ENCODE assay signal across 8 cellular contexts in the genomic region with DNA sequence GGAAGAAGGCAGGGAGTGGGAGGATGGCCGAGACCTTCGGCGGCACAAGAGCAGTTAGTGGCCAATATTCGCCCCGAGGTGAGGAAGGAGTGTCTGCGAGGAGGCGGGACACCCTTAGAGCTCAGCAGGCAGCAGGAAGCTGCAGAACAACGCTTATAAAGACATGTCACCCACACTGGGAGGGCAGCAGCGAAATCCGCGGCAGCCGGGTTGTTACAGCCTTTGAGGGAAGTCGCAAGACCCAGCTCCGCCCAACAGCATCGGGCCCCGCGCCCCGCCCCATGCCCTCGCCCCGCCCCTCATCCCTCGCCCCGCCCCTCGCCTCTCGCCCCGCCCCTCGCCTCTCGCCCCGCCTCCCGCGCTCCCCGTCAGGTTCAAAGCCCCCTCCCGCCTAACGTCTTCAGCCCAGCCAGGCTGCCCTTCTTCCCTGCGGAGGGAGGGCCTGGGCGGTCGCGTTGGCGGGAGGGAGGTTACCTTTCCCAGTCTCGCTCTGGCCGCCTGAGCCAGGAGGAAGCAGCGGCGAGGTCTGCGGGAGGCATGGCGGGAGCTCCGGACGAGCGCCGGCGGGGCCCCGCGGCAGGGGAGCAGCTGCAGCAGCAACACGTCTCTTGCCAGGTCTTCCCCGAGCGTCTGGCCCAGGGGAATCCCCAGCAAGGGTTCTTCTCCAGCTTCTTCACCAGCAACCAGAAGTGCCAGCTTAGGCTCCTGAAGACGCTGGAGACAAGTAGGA. TPM values are rescaled to one million over a fixed set of nuclear protein-coding genes. Genes with fewer than 3 reads are reported as not detected.
DNase-seq lines count a peak whose midpoint lies in the region; ATAC-seq and TF ChIP-seq lines count a peak whose summit lies in the region.

A gene with protein sequence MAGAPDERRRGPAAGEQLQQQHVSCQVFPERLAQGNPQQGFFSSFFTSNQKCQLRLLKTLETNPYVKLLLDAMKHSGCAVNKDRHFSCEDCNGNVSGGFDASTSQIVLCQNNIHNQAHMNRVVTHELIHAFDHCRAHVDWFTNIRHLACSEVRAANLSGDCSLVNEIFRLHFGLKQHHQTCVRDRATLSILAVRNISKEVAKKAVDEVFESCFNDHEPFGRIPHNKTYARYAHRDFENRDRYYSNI (plus strand): TSS at position 403 of the 730 bp plus-strand sequence. CDS start 135 bp downstream, at position 538.

- H3K9me3 ChIP-seq in BE2C, result no peaks in the 10 kb centered on the region

- H3K27me3 ChIP-seq in BE2C (no peaks in the 10 kb centered on the region), layer of hippocampus (ENCODE audit: control insufficient read depth, insufficient read depth, low read length) (no peaks in the 10 kb centered on the region)

- peaks cover 43% of the 10 kb centered on the region for H3K4me1 Mint-ChIP-seq in activated CD4-positive, alpha-beta T cell treated with anti-CD3 and anti-CD28 coated beads for 36 hours

- TF ChIP-seq CTCF in BE2C (IDR thresholded peaks at IDR 0.05; ENCODE audit: low read depth, low read length) (no peak), choroid plexus epithelial cell (conservative IDR thresholded peaks at IDR 0.05; ENCODE audit: low read depth, low read length) (no peak)

- DNase-seq in BE2C (peak; percentile 91), GM19240 (ENCODE audit: insufficient read length, low spot score) (peak; percentile 51), NCI-H524 (lab: John Stamatoyannopoulos, UW) (peak; percentile 59 to 90), choroid plexus epithelial cell (ENCODE audit: low read depth) (peak; percentile 93)
- peak; percentile 94 for DNase-seq in activated CD4-positive, alpha-beta T cell treated with anti-CD3 and anti-CD28 coated beads for 36 hours
- peak; percentile 59 to 76 (median 73) for DNase-seq in stimulated activated CD4-positive, alpha-beta T cell treated with anti-CD3 and anti-CD28 coated beads, Interleukin-1b, Interleukin-23, amount 100 ng/mL, for 24 hours (ENCODE audit: low read depth in 4 of 4, low spot score in 1 of 4)

- POLR2A ChIA-PET in activated CD4-positive, alpha-beta T cell treated with anti-CD3 and anti-CD28 coated beads for 36 hours (lab: Charles Lee), result interaction anchor here (0.6 to 1.0 kb wide), 5 partner anchors 10 to 166 kb away, joined by 3 to 4 read pairs (median 3); partner anchors contain the start of gene TSFM

- no peaks in the 10 kb centered on the region for H3K4me1 ChIP-seq in BE2C

- CTCF ChIA-PET in activated CD4-positive, alpha-beta T cell treated with anti-CD3 and anti-CD28 coated beads for 36 hours (lab: Charles Lee), result interaction anchor here (0.5 to 1.4 kb wide), 3 partner anchors 13 to 169 kb away, joined by 3 read pairs; partner anchors contain the start of genes EEF1AKMT3 and METTL1

- H3K27ac ChIP-seq in layer of hippocampus (ENCODE audit: low read depth, low read length), result peak within 1 kb of the TSS; percentile 75

- intact Hi-C loops in activated CD4-positive, alpha-beta T cell treated with anti-CD3 and anti-CD28 coated beads for 36 hours (cut with DNase I, micrococcal nuclease), result loop anchor here (1.0 to 5.0 kb wide), 6 partner anchors 95 to 1656 kb away; partner anchors contain the start of genes CTDSP2 (in 2 of the 2), OS9 (in 1 of the 2), SLC16A7 (in 1 of the 2) and TSFM (in 1 of the 2)

- H3K4me3 ChIP-seq in BE2C (ENCODE audit: low read depth, low read length) (peak within 1 kb of the TSS; percentile 68), choroid plexus epithelial cell (ENCODE audit: low read depth, low read length) (peak within 1 kb of the TSS; percentile 73)

- H3K36me3 Mint-ChIP-seq in activated CD4-positive, alpha-beta T cell treated with anti-CD3 and anti-CD28 coated beads for 36 hours (ENCODE audit: low read depth), result no peaks in the 10 kb centered on the region

- peak within 1 kb of the TSS; percentile 77 for H3K4me3 Mint-ChIP-seq in activated CD4-positive, alpha-beta T cell treated with anti-CD3 and anti-CD28 coated beads for 36 hours

- no peaks in the 10 kb centered on the region for H3K36me3 ChIP-seq in BE2C

- H3K27ac Mint-ChIP-seq in activated CD4-positive, alpha-beta T cell treated with anti-CD3 and anti-CD28 coated beads for 36 hours, result peak within 1 kb of the TSS; percentile 90

- peak; percentile 80 for ATAC-seq in HG03457 (IDR thresholded peaks at IDR 0.05; ENCODE audit: unreplicated experiment)
- peak; percentile 90 for ATAC-seq in activated CD4-positive, alpha-beta T cell treated with anti-CD3 and anti-CD28 coated beads for 36 hours

- no peaks in the 10 kb centered on the region for H3K27me3 Mint-ChIP-seq in activated CD4-positive, alpha-beta T cell treated with anti-CD3 and anti-CD28 coated beads for 36 hours

- H3K9me3 Mint-ChIP-seq in activated CD4-positive, alpha-beta T cell treated with anti-CD3 and anti-CD28 coated beads for 36 hours (ENCODE audit: low read depth), result no peaks in the 10 kb centered on the region

RNA-seq across cellular contexts. Expression of the gene that starts here (rescaled TPM):
- 3.5 TPM for polyA plus RNA-seq in BE2C (2012; ENCODE audit: insufficient read depth, insufficient read length, low read depth)
- total RNA-seq in activated CD4-positive, alpha-beta T cell treated with anti-CD3 and anti-CD28 coated beads for 36 hours, result 10 to 100 TPM; 17.8 to 17.9 TPM

Comparison
In these comparisons a context has a peak if more than half of its experiments do, and no peak if none do; other contexts are left out.
1. Peak in every context shown above with its lines: DNase-seq, ATAC-seq, H3K4me3 ChIP-seq and H3K27ac ChIP-seq.